17 cellular contexts compared by ENCODE assay signal in genomic region chr6:31732029-31732428, GRCh38. TPM values are rescaled to one million over a fixed set of nuclear protein-coding genes. Genes with fewer than 3 reads are reported as not detected.
DNase-seq lines count a peak whose midpoint lies in the region; ATAC-seq and TF ChIP-seq lines count a peak whose summit lies in the region.
"Had no signal": no experiment of that assay in that cellular context is flagged by ENCODE, and none has a peak within 500 bp of the region (broad histone marks: within the 10 kb centered on the region; RNA-seq: fewer than 3 reads in every experiment).

No MANE protein-coding gene starts in this region.

- peaks cover 51% of the 10 kb centered on the region for H3K36me3 Mint-ChIP-seq in HFFc6 (ENCODE audit: low read depth)
- H3K36me3 Mint-ChIP-seq in chondrocyte (ENCODE audit: low read depth), result peaks cover 29% of the 10 kb centered on the region
- H3K36me3 Mint-ChIP-seq in neural progenitor cell, result peaks cover 34% of the 10 kb centered on the region

- H3K4me3 ChIP-seq in SK-N-SH (ENCODE audit: low read depth in 2 of 2, low read length in 1 of 2) (no peak overlapping the region), neural progenitor cell (no peak overlapping the region)
- H3K4me3 ChIP-seq: breast epithelium, lung, psoas muscle, thoracic aorta had no signal

- no peak for ATAC-seq in SK-N-SH treated with all-trans-retinoic acid at 6 μM for 48 hours
- ATAC-seq in GM19351 (IDR thresholded peaks at IDR 0.05; ENCODE audit: unreplicated experiment), result no peak
- no peak for ATAC-seq in GM18870 (IDR thresholded peaks at IDR 0.05; ENCODE audit: unreplicated experiment)
- ATAC-seq: esophagus mucosa, psoas muscle had no signal

- no peak for TF ChIP-seq RAD21 in SK-N-SH (IDR thresholded peaks at IDR 0.05; ENCODE audit: low read length)

- H3F3A ChIP-seq in SK-N-SH (replicated peaks; ENCODE audit: insufficient read depth) (peaks cover 51% of the 10 kb centered on the region), neural progenitor cell (ENCODE audit: low read depth) (peaks cover 63% of the 10 kb centered on the region)

- H3K4me2 ChIP-seq in SK-N-SH (peak overlapping the region; percentile 21; the same call in 1 of the 2 replicates), neural progenitor cell (no peak overlapping the region)

- H3K27me3 ChIP-seq in SK-N-SH (ENCODE audit: insufficient read depth) (no peaks in the 10 kb centered on the region), neural progenitor cell (no peaks in the 10 kb centered on the region)
- H3K27me3 ChIP-seq: breast epithelium had no signal

- TF ChIP-seq CTCF in SK-N-SH (IDR thresholded peaks at IDR 0.05) (no peak), HFFc6 (IDR thresholded peaks at IDR 0.05) (no peak), chondrocyte (IDR thresholded peaks at IDR 0.05) (no peak), neural progenitor cell (IDR thresholded peaks at IDR 0.05) (no peak)

- WGBS in SK-N-SH (ENCODE audit: low lambda C conversion rate), result 94% methylated on average over 3 of the region's 3 CpGs

- TF ChIP-seq EP300 in SK-N-SH (IDR thresholded peaks at IDR 0.05; ENCODE audit: borderline replicate concordance in 1 of 2, low read depth in 1 of 2, low read length in 1 of 2), result no peak

- no peaks in the 10 kb centered on the region for H3K9me3 ChIP-seq in SK-N-SH
- no peaks in the 10 kb centered on the region for H3K9me3 ChIP-seq in neural progenitor cell (ENCODE audit: low read depth)
- H3K9me3 ChIP-seq: breast epithelium, psoas muscle, thoracic aorta had no signal

- no peak overlapping the region for H3K9ac ChIP-seq in SK-N-SH
- H3K9ac ChIP-seq in neural progenitor cell, result no peak overlapping the region

- POLR2A ChIA-PET in SK-N-SH (lab: Yijun Ruan, JAX), result no interaction called here

- DNase-seq in SK-N-SH, result no peak
- no peak for DNase-seq in HFFc6
- DNase-seq in chondrocyte (ENCODE audit: low spot score), result no peak
- no peak for DNase-seq in neural progenitor cell (ENCODE audit: low spot score)
- DNase-seq in NCI-H1436 (lab: John Stamatoyannopoulos, UW), result no peak
- DNase-seq: 8988T; activated CD4-positive, alpha-beta T cell treated with anti-CD3 and anti-CD28 coated beads, Interleukin-2, amount 10 ng/mL, durations not matched to agents 24 days and 14 days; NCI-H226; psoas muscle had no signal

- H3K9me3 Mint-ChIP-seq in HFFc6, result no peaks in the 10 kb centered on the region
- no peaks in the 10 kb centered on the region for H3K9me3 Mint-ChIP-seq in chondrocyte (ENCODE audit: low read depth)
- no peaks in the 10 kb centered on the region for H3K9me3 Mint-ChIP-seq in neural progenitor cell
- H3K9me3 Mint-ChIP-seq: activated CD4-positive, alpha-beta T cell treated with anti-CD3 and anti-CD28 coated beads, Interleukin-2, amount 10 ng/mL, durations not matched to agents 24 days and 14 days had no signal

- H3K27me3 Mint-ChIP-seq in HFFc6 (ENCODE audit: insufficient read depth), result peaks cover 2% of the 10 kb centered on the region
- no peaks in the 10 kb centered on the region for H3K27me3 Mint-ChIP-seq in chondrocyte (ENCODE audit: low read depth)
- peaks cover 5% of the 10 kb centered on the region for H3K27me3 Mint-ChIP-seq in neural progenitor cell (ENCODE audit: insufficient read depth, low read depth)
- H3K27me3 Mint-ChIP-seq: activated CD4-positive, alpha-beta T cell treated with anti-CD3 and anti-CD28 coated beads, Interleukin-2, amount 10 ng/mL, durations not matched to agents 24 days and 14 days had no signal

- H3K4me1 Mint-ChIP-seq in HFFc6 (ENCODE audit: low read depth) (peaks cover 58% of the 10 kb centered on the region), chondrocyte (ENCODE audit: low read depth) (peaks cover 53% of the 10 kb centered on the region), neural progenitor cell (peaks cover 52% of the 10 kb centered on the region)

- peaks cover 26 to 28% of the 10 kb centered on the region in 2 experiments; a peak in 3 of 4 replicates for H3K4me1 ChIP-seq in SK-N-SH (ENCODE audit: control insufficient read depth in 1 of 2, insufficient read depth in 2 of 2, low read depth in 1 of 2, low read length in 1 of 2)
- H3K4me1 ChIP-seq in neural progenitor cell, result peaks cover 17% of the 10 kb centered on the region

- CTCF ChIA-PET in SK-N-SH (lab: Yijun Ruan, JAX), result interaction anchor here (1.3 to 7.3 kb wide), 3 partner anchors 8 to 99 kb away, joined by 3 to 45 read pairs (median 39); partner anchors contain the start of gene MSH5

- peak overlapping the region; percentile 42 for H3K27ac Mint-ChIP-seq in HFFc6
- peak overlapping the region; percentile 24 for H3K27ac Mint-ChIP-seq in chondrocyte (ENCODE audit: unreplicated experiment)
- H3K27ac Mint-ChIP-seq in neural progenitor cell, result no peak overlapping the region
- H3K27ac Mint-ChIP-seq: activated CD4-positive, alpha-beta T cell treated with anti-CD3 and anti-CD28 coated beads, Interleukin-2, amount 10 ng/mL, durations not matched to agents 24 days and 14 days had no signal

- H3K4me3 Mint-ChIP-seq in HFFc6, result no peak overlapping the region; the same call in 1 of the 2 replicates
- no peak overlapping the region for H3K4me3 Mint-ChIP-seq in chondrocyte (ENCODE audit: unreplicated experiment)
- H3K4me3 Mint-ChIP-seq in neural progenitor cell, result peak overlapping the region; percentile 41
- H3K4me3 Mint-ChIP-seq: activated CD4-positive, alpha-beta T cell treated with anti-CD3 and anti-CD28 coated beads, Interleukin-2, amount 10 ng/mL, durations not matched to agents 24 days and 14 days had no signal

- peaks cover 27% of the 10 kb centered on the region for H4K20me1 ChIP-seq in SK-N-SH (ENCODE audit: insufficient read depth)
- H4K20me1 ChIP-seq in neural progenitor cell (ENCODE audit: low read depth), result peaks cover 39% of the 10 kb centered on the region

- H2AFZ ChIP-seq in SK-N-SH (ENCODE audit: low read depth) (no peak overlapping the region), neural progenitor cell (replicated peaks) (no peak overlapping the region)

- H3K27ac ChIP-seq in SK-N-SH (ENCODE audit: low read depth in 2 of 2, low read length in 1 of 2) (peak overlapping the region in 1 of 2 experiments; percentile 94; a peak in 2 of 4 replicates), neural progenitor cell (no peak overlapping the region)
- H3K27ac ChIP-seq: breast epithelium, psoas muscle, thoracic aorta had no signal

- H3K79me2 ChIP-seq in SK-N-SH (ENCODE audit: insufficient read depth) (peaks cover 71% of the 10 kb centered on the region), neural progenitor cell (ENCODE audit: low read depth) (peaks cover 54% of the 10 kb centered on the region)

- H3K36me3 ChIP-seq in SK-N-SH (replicated peaks in 1 of 2; ENCODE audit: control insufficient read depth in 1 of 2, insufficient read depth in 2 of 2, low read length in 1 of 2) (peaks cover 37 to 53% of the 10 kb centered on the region in 2 experiments), neural progenitor cell (peaks cover 5% of the 10 kb centered on the region)

- no peaks in the 10 kb centered on the region for H3K9me2 ChIP-seq in SK-N-SH

TF ChIP-seq in SK-N-SH, 30 proteins besides CTCF, POLR2A, EP300 and RAD21 (continues in another document):
- TF ChIP-seq GATA2 (CRISPR knock-in tag; IDR thresholded peaks at IDR 0.05) (no peak), FOXJ3 (CRISPR knock-in tag; IDR thresholded peaks at IDR 0.05) (no peak), RCOR1 (IDR thresholded peaks at IDR 0.05; ENCODE audit: low read length) (no peak)

RNA-seq across cellular contexts. Expression of gene DDAH2, which starts 2.9 kb away (rescaled TPM):
- polyA plus RNA-seq in SK-N-SH (2012; rRNA removed), result 147 and 180 TPM in 2 replicates
- 91.7 and 126 TPM in 2 replicates for polyA plus RNA-seq in SK-N-SH (2012; cell fraction: cytosol; rRNA removed)
- 130 and 185 TPM in 2 replicates for polyA plus RNA-seq in SK-N-SH (2012; cell fraction: nucleus; rRNA removed)
- 10 to 100 TPM; 44.0 to 47.8 (median 46.0) TPM for total RNA-seq in HFFc6 (2021; fragmentation: NEBNext Ultra II Directional; extraction: Animal tissue kit (Norgen Biotek cat#: 25700))
- total RNA-seq in chondrocyte (66.4 to 99.6 TPM (median 95.7 TPM) in 3 replicates), neural progenitor cell (ENCODE audit: low replicate concordance) (94.3 and 202 TPM in 2 replicates)

RNA-seq across cellular contexts. Expression of gene CLIC1, which starts 4.3 kb away (rescaled TPM):
- 520 and 569 TPM in 2 replicates for polyA plus RNA-seq in SK-N-SH (2012; rRNA removed)
- polyA plus RNA-seq in SK-N-SH (2012; cell fraction: cytosol; rRNA removed), result 391 and 518 TPM in 2 replicates
- 233 and 286 TPM in 2 replicates for polyA plus RNA-seq in SK-N-SH (2012; cell fraction: nucleus; rRNA removed)
- 100 to 1,000 TPM; 638 to 833 (median 745) TPM for total RNA-seq in HFFc6 (2021; fragmentation: NEBNext Ultra II Directional; extraction: Animal tissue kit (Norgen Biotek cat#: 25700))
- total RNA-seq in chondrocyte, result 256 to 328 TPM (median 317 TPM) in 3 replicates
- 234 and 307 TPM in 2 replicates for total RNA-seq in neural progenitor cell (ENCODE audit: low replicate concordance)

RNA-seq across cellular contexts. Expression of gene MSH5, which starts 7.8 kb away (rescaled TPM):
- polyA plus RNA-seq in SK-N-SH (2012; rRNA removed), result 16.0 and 19.5 TPM in 2 replicates
- polyA plus RNA-seq in SK-N-SH (2012; cell fraction: cytosol; rRNA removed), result 4.2 and 5.4 TPM in 2 replicates
- polyA plus RNA-seq in SK-N-SH (2012; cell fraction: nucleus; rRNA removed), result 143 and 155 TPM in 2 replicates
- 10 to 100 TPM in 4 of 6 experiments, 1 to 10 TPM in 2; 7.4 to 14.8 (median 12.6) TPM for total RNA-seq in HFFc6 (2021; fragmentation: NEBNext Ultra II Directional; extraction: Animal tissue kit (Norgen Biotek cat#: 25700))
- total RNA-seq in chondrocyte (8.4 to 17.4 TPM (median 9.4 TPM) in 3 replicates), neural progenitor cell (ENCODE audit: low replicate concordance) (45.5 and 50.9 TPM in 2 replicates)

RNA-seq across cellular contexts. Expression of gene MPIG6B, which starts 8.9 kb away (rescaled TPM):
- polyA plus RNA-seq in SK-N-SH (2012; rRNA removed), result not detected in 2 replicates
- polyA plus RNA-seq in SK-N-SH (2012; cell fraction: cytosol; rRNA removed), result not detected in 2 replicates
- polyA plus RNA-seq in SK-N-SH (2012; cell fraction: nucleus; rRNA removed), result not detected in 2 replicates
- not detected for total RNA-seq in HFFc6 (2021; fragmentation: NEBNext Ultra II Directional; extraction: Animal tissue kit (Norgen Biotek cat#: 25700))
- total RNA-seq in chondrocyte, result not detected in 3 replicates
- not detected in 2 replicates for total RNA-seq in neural progenitor cell (ENCODE audit: low replicate concordance)
- total RNA-seq: activated CD4-positive, alpha-beta T cell treated with anti-CD3 and anti-CD28 coated beads, Interleukin-2, amount 10 ng/mL, durations not matched to agents 24 days and 14 days; SK-MEL-5; thoracic aorta had no signal

RNA-seq across cellular contexts. Expression of gene LY6G6C, which starts 10.5 kb away (rescaled TPM):
- polyA plus RNA-seq in SK-N-SH (2012; rRNA removed), result 0.08 TPM in 1 of 2 replicates, not detected in the other
- polyA plus RNA-seq in SK-N-SH (2012; cell fraction: cytosol; rRNA removed), result not detected in 2 replicates
- polyA plus RNA-seq in SK-N-SH (2012; cell fraction: nucleus; rRNA removed), result 0.36 and 0.37 TPM in 2 replicates
- not detected for total RNA-seq in HFFc6 (2021; fragmentation: NEBNext Ultra II Directional; extraction: Animal tissue kit (Norgen Biotek cat#: 25700))
- 0.30 TPM in 1 of 3 replicates, not detected in the others for total RNA-seq in chondrocyte
- not detected in 2 replicates for total RNA-seq in neural progenitor cell (ENCODE audit: low replicate concordance)
- total RNA-seq: activated CD4-positive, alpha-beta T cell treated with anti-CD3 and anti-CD28 coated beads, Interleukin-2, amount 10 ng/mL, durations not matched to agents 24 days and 14 days; breast epithelium; lung; psoas muscle; SK-MEL-5; thoracic aorta had no signal
- polyA plus RNA-seq: psoas muscle had no signal
